In the genomic region with DNA sequence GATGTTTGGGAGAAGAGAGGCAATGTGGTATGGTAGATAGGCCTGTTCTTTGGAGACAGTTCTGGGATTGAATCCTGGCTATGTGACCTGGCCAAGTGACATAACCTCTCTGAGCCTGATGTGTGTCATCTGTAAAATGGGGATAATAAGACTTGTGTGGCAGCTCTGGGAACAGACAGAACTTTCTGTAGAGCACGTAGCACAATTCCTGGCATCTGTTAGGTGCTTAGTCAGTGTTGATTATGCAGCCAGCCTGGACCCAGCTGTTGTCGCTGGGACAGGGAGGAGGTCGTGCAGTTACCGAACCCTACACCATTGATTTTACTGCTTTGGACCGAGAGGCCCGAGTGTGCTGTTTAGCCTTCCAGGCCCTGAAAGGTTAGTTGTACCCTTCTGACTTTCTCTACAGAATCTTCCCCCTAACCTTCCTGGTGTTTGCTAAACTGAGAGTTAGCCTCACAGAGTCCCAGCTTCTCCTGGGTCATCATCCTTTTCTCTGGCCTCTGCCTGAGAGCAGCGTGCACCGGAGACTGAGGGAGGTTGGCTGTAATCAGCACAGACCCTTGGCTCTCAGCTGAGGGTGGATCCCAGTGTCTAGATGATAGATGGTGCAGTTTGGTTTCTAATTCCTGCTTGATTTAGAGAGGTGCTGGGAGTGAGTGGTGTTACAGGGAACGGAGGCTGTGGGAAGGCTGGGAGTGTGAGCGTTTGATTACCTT, we compare ENCODE assay signal across 11 cellular contexts. TPM values are rescaled to one million over a fixed set of nuclear protein-coding genes. Genes with fewer than 3 reads are reported as not detected.
DNase-seq lines count a peak whose midpoint lies in the region; ATAC-seq, FAIRE-seq and TF ChIP-seq lines count a peak whose summit lies in the region.
"Had no signal": no experiment of that assay in that cellular context is flagged by ENCODE, and none has a peak within 500 bp of the region (broad histone marks: within the 10 kb centered on the region; RNA-seq: fewer than 3 reads in every experiment).

No MANE protein-coding gene starts in this region.

- H3K9ac ChIP-seq in astrocyte (ENCODE audit: low read length): no peak overlapping the region
- H3K9ac ChIP-seq: KMS-11 had no signal

- WGBS in sigmoid colon, 2 donors: 78 to 86% methylated on average over 10 of the region's 10 CpGs

- H3K27ac Mint-ChIP-seq in GM23338 (peak overlapping the region; percentile 51), astrocyte (ENCODE audit: unreplicated experiment) (peak overlapping the region; percentile 15)

- H3K36me3 Mint-ChIP-seq in GM23338 (ENCODE audit: low read depth): no peaks in the 10 kb centered on the region
- H3K36me3 Mint-ChIP-seq in astrocyte (ENCODE audit: low read depth, unreplicated experiment): peaks cover 11% of the 10 kb centered on the region

- H2AFZ ChIP-seq in GM23338 (no peak overlapping the region), astrocyte (ENCODE audit: low read depth, low read length) (no peak overlapping the region)

- no peaks in the 10 kb centered on the region for H3K36me3 ChIP-seq in GM23338 (ENCODE audit: insufficient read depth)
- H3K36me3 ChIP-seq in astrocyte (ENCODE audit: insufficient read depth, low read length): no peaks in the 10 kb centered on the region
- H3K36me3 ChIP-seq in sigmoid colon: no peaks in the 10 kb centered on the region
- H3K36me3 ChIP-seq: SJSA1 had no signal

- no peak for ATAC-seq in GM23338
- no peak for ATAC-seq in GM21737 (IDR thresholded peaks at IDR 0.05; ENCODE audit: unreplicated experiment)
- no peak for ATAC-seq in HG02840 (IDR thresholded peaks at IDR 0.05; ENCODE audit: low FRiP score, unreplicated experiment)

- TF ChIP-seq CTCF in GM23338 (conservative IDR thresholded peaks at IDR 0.05; ENCODE audit: low read depth in 2 of 2): no peak
- TF ChIP-seq CTCF in astrocyte (IDR thresholded peaks at IDR 0.05; ENCODE audit: insufficient read depth, low read depth, low read length): no peak
- no peak for TF ChIP-seq CTCF in sigmoid colon (IDR thresholded peaks at IDR 0.05)

- no peaks in the 10 kb centered on the region for H3K27me3 ChIP-seq in GM23338 (ENCODE audit: insufficient read depth)
- H3K27me3 ChIP-seq in astrocyte (ENCODE audit: insufficient read depth, low read length): no peaks in the 10 kb centered on the region
- H3K27me3 ChIP-seq in sigmoid colon: no peaks in the 10 kb centered on the region
- H3K27me3 ChIP-seq: SJSA1 had no signal

- FAIRE-seq in astrocyte (lab: Jason Lieb, UNC): no peak

- DNase-seq in GM23338 (ENCODE audit: low spot score) (no peak), astrocyte (ENCODE audit: low read depth) (no peak), iris pigment epithelial cell (ENCODE audit: low read depth) (peak; percentile 24), sigmoid colon (no peak), NCI-H2029 (lab: John Stamatoyannopoulos, UW) (no peak)
- DNase-seq in stimulated activated naive CD4-positive, alpha-beta T cell treated with Interleukin-2 at 50 U/mL for 16 hours (lab: John Stamatoyannopoulos, UW): no peak
- DNase-seq: NCI-H510A treated with DMSO at 0.1 percent for 48 hours had no signal

- H3K9me2 ChIP-seq in GM23338 (ENCODE audit: insufficient read depth): no peaks in the 10 kb centered on the region

- H3K27me3 Mint-ChIP-seq in GM23338 (ENCODE audit: insufficient read depth, low read depth, poor library complexity): peaks cover 5% of the 10 kb centered on the region
- H3K27me3 Mint-ChIP-seq in astrocyte (ENCODE audit: low read depth, unreplicated experiment): no peaks in the 10 kb centered on the region

- 0 out of 2 replicates have a peak, but pooled peaks cover 4% of the 10 kb centered on the region for H3F3A ChIP-seq in GM23338 (replicated peaks; ENCODE audit: low read depth)

- H3K27ac ChIP-seq in GM23338 (ENCODE audit: low read depth) (no peak overlapping the region), astrocyte (ENCODE audit: low read depth, low read length) (no peak overlapping the region), sigmoid colon (peak overlapping the region; percentile 16 to 62 (median 42))
- H3K27ac ChIP-seq: KMS-11, SJSA1 had no signal

- H3K4me2 ChIP-seq in GM23338 (no peak overlapping the region), astrocyte (ENCODE audit: low read length) (no peak overlapping the region)
- H3K4me2 ChIP-seq: KMS-11 had no signal

- H3K9me3 Mint-ChIP-seq in GM23338 (no peaks in the 10 kb centered on the region), astrocyte (ENCODE audit: unreplicated experiment) (no peaks in the 10 kb centered on the region)

- H3K4me3 Mint-ChIP-seq in GM23338 (no peak overlapping the region), astrocyte (ENCODE audit: unreplicated experiment) (no peak overlapping the region)

- H3K9me3 ChIP-seq in astrocyte (ENCODE audit: insufficient read depth, low read depth, low read length) (no peaks in the 10 kb centered on the region), sigmoid colon (no peaks in the 10 kb centered on the region)
- H3K9me3 ChIP-seq: SJSA1 had no signal

- no peak overlapping the region for H3K4me3 ChIP-seq in GM23338
- no peak overlapping the region for H3K4me3 ChIP-seq in astrocyte (ENCODE audit: insufficient read depth, low read depth, low read length)
- H3K4me3 ChIP-seq in sigmoid colon: no peak overlapping the region
- H3K4me3 ChIP-seq: SJSA1 had no signal

- peaks cover 45% of the 10 kb centered on the region for H3K4me1 ChIP-seq in GM23338 (ENCODE audit: insufficient read depth)
- H3K4me1 ChIP-seq in astrocyte (ENCODE audit: insufficient read depth, low read length): peaks cover 36% of the 10 kb centered on the region
- peaks cover 0 to 29% (median 24%) of the 10 kb centered on the region in 4 donors for H3K4me1 ChIP-seq in sigmoid colon

- H3K79me2 ChIP-seq in GM23338 (replicated peaks; ENCODE audit: insufficient read depth): peaks cover 37% of the 10 kb centered on the region
- H3K79me2 ChIP-seq in astrocyte (ENCODE audit: insufficient read depth, low read length): peaks cover 35% of the 10 kb centered on the region

- TF ChIP-seq EP300 in sigmoid colon (IDR thresholded peaks at IDR 0.05): no peak

- no peak for TF ChIP-seq POLR2A in sigmoid colon (IDR thresholded peaks at IDR 0.05)

- intact Hi-C loops in sigmoid colon (cut with DNase I): loop anchor here (5.0 kb wide), 1 partner anchor 319 kb away; no protein-coding TSS in a partner anchor

- H4K20me1 ChIP-seq in GM23338 (replicated peaks; ENCODE audit: insufficient read depth) (peaks cover 21% of the 10 kb centered on the region), astrocyte (ENCODE audit: insufficient read depth, low read length) (peaks cover 39% of the 10 kb centered on the region)

- H3K4me1 Mint-ChIP-seq in GM23338 (peaks cover 66% of the 10 kb centered on the region), astrocyte (ENCODE audit: low read depth, unreplicated experiment) (peaks cover 36% of the 10 kb centered on the region)

TF ChIP-seq in GM23338, 12 proteins besides CTCF, POLR2A, EP300 and RAD21 (continues in another document):
- no peak for TF ChIP-seq CREB1 (CRISPR knock-in tag; IDR thresholded peaks at IDR 0.05; ENCODE audit: low read depth)
- no peak for TF ChIP-seq ZNF331 (CRISPR knock-in tag; IDR thresholded peaks at IDR 0.05; ENCODE audit: low read depth)
- no peak for TF ChIP-seq ZNF114 (CRISPR knock-in tag; IDR thresholded peaks at IDR 0.05)
- no peak for TF ChIP-seq EZH2phosphoT487 (IDR thresholded peaks at IDR 0.05; ENCODE audit: unreplicated experiment)
- TF ChIP-seq EZH2 (IDR thresholded peaks at IDR 0.05; ENCODE audit: low read depth, unreplicated experiment): no peak

RNA-seq across cellular contexts. Expression of a gene that starts 31.9 kb away (rescaled TPM):
- 34.0 and 41.8 TPM in 2 replicates for total RNA-seq in GM23338 (2014; rRNA removed; shearing (Covaris generic))
- polyA plus RNA-seq in GM23338 (2016; fragmentation: Nextera tagmentation; extraction: Ambion mirVana) (18.9 and 19.1 TPM in 2 replicates), sigmoid colon (10 to 100 TPM; 12.6 to 24.0 (median 22.2) TPM)
- total RNA-seq in astrocyte (53.7 and 67.9 TPM in 2 replicates), sigmoid colon (10 to 100 TPM; 19.5 to 25.8 (median 20.8) TPM)

Comparison
In these comparisons a context has a peak if more than half of its experiments do, and no peak if none do; other contexts are left out.
1. H3K27ac ChIP-seq: peak in sigmoid colon (4 of 4); none in GM23338 (single experiment) and astrocyte (single experiment).